Comparison of ENCODE assay signal across 1 cellular context in genomic region chr9:130825051-130825651, GRCh38.
A peak's percentile ranks its signal among the peaks of the same experiment; 100 is the strongest.
TF ChIP-seq lines count a peak whose summit lies in the region.

No MANE protein-coding gene starts in this region.

TF ChIP-seq in H1, 55 proteins besides CTCF, POLR2A, EP300 and RAD21 (continued from another document):
- TF ChIP-seq SIN3A (conservative IDR thresholded peaks at IDR 0.05 in 1 of 2, IDR thresholded peaks at IDR 0.05 in 1 of 2; ENCODE audit: low read depth in 1 of 2, low read length in 2 of 2) (0 out of 4 replicates have a peak, but pooled peaks have one; percentile 40 to 44), SP1 (IDR thresholded peaks at IDR 0.05; ENCODE audit: low read depth, low read length) (peak; percentile 79; the same call in 1 of the 2 replicates), E2F6 (IDR thresholded peaks at IDR 0.05) (no peak)
TF ChIP-seq in H1: peak in this region for 3.
